7 cellular contexts compared by ENCODE assay signal in genomic region chr17:27577884-27578717, GRCh38. TPM values are rescaled to one million over a fixed set of nuclear protein-coding genes. Genes with fewer than 3 reads are reported as not detected.
DNase-seq lines count a peak whose midpoint lies in the region; ATAC-seq and TF ChIP-seq lines count a peak whose summit lies in the region.

No MANE protein-coding gene starts in this region.

- H3F3A ChIP-seq in GM23338 (replicated peaks; ENCODE audit: low read depth), result no peaks in the 10 kb centered on the region

- DNase-seq in GM23338 (ENCODE audit: low spot score) (no peak), right cardiac atrium (peak; percentile 66 to 77 (median 69)), prostate gland (ENCODE audit: low spot score) (no peak), HAP-1 (ENCODE audit: low spot score in 2 of 2) (no peak)
- no peak for DNase-seq in activated CD8-positive, alpha-beta T cell treated with anti-CD3 and anti-CD28 coated beads, Interleukin-2, amount 10 ng/mL, durations not matched to agents 7 days and 5 days
- DNase-seq in stimulated activated naive CD8-positive, alpha-beta T cell treated with anti-CD3 and anti-CD28 coated beads, Interleukin-15, amount 100 ng/mL, for 72 hours, result no peak
- no peak for DNase-seq in activated effector memory CD4-positive, alpha-beta T cell treated with Interleukin-2 at 50 U/mL for 16 hours

- POLR2A ChIA-PET in activated CD8-positive, alpha-beta T cell treated with anti-CD3 and anti-CD28 coated beads, Interleukin-2, amount 10 ng/mL, durations not matched to agents 7 days and 5 days (lab: Charles Lee), result interaction anchor here (0.7 to 3.4 kb wide), 8 partner anchors 14 to 283 kb away, joined by 3 to 14 read pairs (median 3); partner anchors contain the start of gene WSB1

- H3K9me3 ChIP-seq in right cardiac atrium (ENCODE audit: control insufficient read depth, low read length) (no peaks in the 10 kb centered on the region), prostate gland (no peaks in the 10 kb centered on the region), HAP-1 (no peaks in the 10 kb centered on the region)

- in situ Hi-C loops in HAP-1 (cut with MboI; ENCODE audit: low sequenced_read_pairs), result loop anchor here (10.0 kb wide), 1 partner anchor 57 kb away; the partner anchor contains the start of gene LGALS9

- TF ChIP-seq CTCF in GM23338 (conservative IDR thresholded peaks at IDR 0.05; ENCODE audit: low read depth in 2 of 2) (no peak), prostate gland (IDR thresholded peaks at IDR 0.05) (no peak)

- CTCF ChIA-PET in activated CD8-positive, alpha-beta T cell treated with anti-CD3 and anti-CD28 coated beads, Interleukin-2, amount 10 ng/mL, durations not matched to agents 7 days and 5 days (lab: Charles Lee), result interaction anchor here (0.9 to 9.7 kb wide), 12 partner anchors 11 to 223 kb away, joined by 3 to 78 read pairs (median 4); no protein-coding TSS in a partner anchor

- H3K4me2 ChIP-seq in GM23338, result no peak overlapping the region

- no peaks in the 10 kb centered on the region for H4K20me1 ChIP-seq in GM23338 (replicated peaks; ENCODE audit: insufficient read depth)

- peaks cover 5% of the 10 kb centered on the region for H3K27me3 Mint-ChIP-seq in GM23338 (ENCODE audit: insufficient read depth, low read depth, poor library complexity)
- H3K27me3 Mint-ChIP-seq in activated CD8-positive, alpha-beta T cell treated with anti-CD3 and anti-CD28 coated beads, Interleukin-2, amount 10 ng/mL, durations not matched to agents 7 days and 5 days (ENCODE audit: low read depth), result no peaks in the 10 kb centered on the region
- no peaks in the 10 kb centered on the region for H3K27me3 Mint-ChIP-seq in stimulated activated naive CD8-positive, alpha-beta T cell treated with anti-CD3 and anti-CD28 coated beads, Interleukin-15, amount 100 ng/mL, for 72 hours

- no peak for TF ChIP-seq POLR2A in prostate gland (IDR thresholded peaks at IDR 0.05)

- H3K9me2 ChIP-seq in GM23338 (ENCODE audit: insufficient read depth), result peaks cover 13% of the 10 kb centered on the region

- intact Hi-C loops in right cardiac atrium (cut with DNase I) (loop anchor here in 1 of 4 donors (5.0 kb wide), 1 partner anchor 116 kb away; no protein-coding TSS in a partner anchor), prostate gland (cut with DNase I) (no loop called here)

- H3K79me2 ChIP-seq in GM23338 (replicated peaks; ENCODE audit: insufficient read depth), result peaks cover 21% of the 10 kb centered on the region

- H3K4me1 Mint-ChIP-seq in GM23338, result peaks cover 46% of the 10 kb centered on the region
- peaks cover 85% of the 10 kb centered on the region for H3K4me1 Mint-ChIP-seq in activated CD8-positive, alpha-beta T cell treated with anti-CD3 and anti-CD28 coated beads, Interleukin-2, amount 10 ng/mL, durations not matched to agents 7 days and 5 days (ENCODE audit: low read depth)
- H3K4me1 Mint-ChIP-seq in stimulated activated naive CD8-positive, alpha-beta T cell treated with anti-CD3 and anti-CD28 coated beads, Interleukin-15, amount 100 ng/mL, for 72 hours, result peaks cover 91% of the 10 kb centered on the region

- WGBS in right cardiac atrium, result 38% methylated on average over 10 of the region's 10 CpGs
- WGBS in prostate gland, result 62% methylated on average over 10 of the region's 10 CpGs

- no peak overlapping the region for H3K4me3 Mint-ChIP-seq in GM23338
- no peak overlapping the region for H3K4me3 Mint-ChIP-seq in activated CD8-positive, alpha-beta T cell treated with anti-CD3 and anti-CD28 coated beads, Interleukin-2, amount 10 ng/mL, durations not matched to agents 7 days and 5 days
- peak overlapping the region; percentile 73 to 77 for H3K4me3 Mint-ChIP-seq in stimulated activated naive CD8-positive, alpha-beta T cell treated with anti-CD3 and anti-CD28 coated beads, Interleukin-15, amount 100 ng/mL, for 72 hours

- no peak overlapping the region for H2AFZ ChIP-seq in GM23338

- H3K36me3 ChIP-seq in GM23338 (ENCODE audit: insufficient read depth) (no peaks in the 10 kb centered on the region), prostate gland (no peaks in the 10 kb centered on the region), HAP-1 (replicated peaks) (no peaks in the 10 kb centered on the region)

- H3K4me3 ChIP-seq in GM23338 (no peak overlapping the region), right cardiac atrium (ENCODE audit: low read length) (no peak overlapping the region), prostate gland (no peak overlapping the region), HAP-1 (no peak overlapping the region)

- H3K27ac Mint-ChIP-seq in GM23338, result peak overlapping the region; percentile 72
- H3K27ac Mint-ChIP-seq in activated CD8-positive, alpha-beta T cell treated with anti-CD3 and anti-CD28 coated beads, Interleukin-2, amount 10 ng/mL, durations not matched to agents 7 days and 5 days, result peak overlapping the region; percentile 86
- peak overlapping the region; percentile 86 to 94 for H3K27ac Mint-ChIP-seq in stimulated activated naive CD8-positive, alpha-beta T cell treated with anti-CD3 and anti-CD28 coated beads, Interleukin-15, amount 100 ng/mL, for 72 hours

- no peaks in the 10 kb centered on the region; the same call in 1 of the 3 replicates for H3K36me3 Mint-ChIP-seq in GM23338 (ENCODE audit: low read depth)
- peaks cover 25% of the 10 kb centered on the region for H3K36me3 Mint-ChIP-seq in activated CD8-positive, alpha-beta T cell treated with anti-CD3 and anti-CD28 coated beads, Interleukin-2, amount 10 ng/mL, durations not matched to agents 7 days and 5 days (ENCODE audit: low read depth)

- H3K4me1 ChIP-seq in GM23338 (ENCODE audit: insufficient read depth), result peaks cover 36% of the 10 kb centered on the region
- H3K4me1 ChIP-seq in right cardiac atrium (ENCODE audit: control insufficient read depth, insufficient read depth, low read length), result peaks cover 19% of the 10 kb centered on the region
- H3K4me1 ChIP-seq in prostate gland (replicated peaks), result no peaks in the 10 kb centered on the region
- peaks cover 26% of the 10 kb centered on the region for H3K4me1 ChIP-seq in HAP-1

- H3K9me3 Mint-ChIP-seq in GM23338, result no peaks in the 10 kb centered on the region; the same call in 2 of the 3 replicates
- H3K9me3 Mint-ChIP-seq in activated CD8-positive, alpha-beta T cell treated with anti-CD3 and anti-CD28 coated beads, Interleukin-2, amount 10 ng/mL, durations not matched to agents 7 days and 5 days (ENCODE audit: insufficient read depth), result no peaks in the 10 kb centered on the region
- no peaks in the 10 kb centered on the region for H3K9me3 Mint-ChIP-seq in stimulated activated naive CD8-positive, alpha-beta T cell treated with anti-CD3 and anti-CD28 coated beads, Interleukin-15, amount 100 ng/mL, for 72 hours

- H3K27ac ChIP-seq in GM23338 (ENCODE audit: low read depth) (no peak overlapping the region), right cardiac atrium (ENCODE audit: low read length) (peak overlapping the region; percentile 14), prostate gland (no peak overlapping the region)

- no peak for ATAC-seq in GM23338
- no peak for ATAC-seq in activated CD8-positive, alpha-beta T cell treated with anti-CD3 and anti-CD28 coated beads, Interleukin-2, amount 10 ng/mL, durations not matched to agents 7 days and 5 days
- ATAC-seq in right cardiac atrium, result peak; percentile 81 to 87
- peak; percentile 1 for ATAC-seq in stimulated activated naive CD8-positive, alpha-beta T cell treated with anti-CD3 and anti-CD28 coated beads, Interleukin-15, amount 100 ng/mL, for 72 hours

- no peaks in the 10 kb centered on the region for H3K27me3 ChIP-seq in GM23338 (ENCODE audit: insufficient read depth)
- H3K27me3 ChIP-seq in right cardiac atrium (ENCODE audit: control insufficient read depth, insufficient read depth), result no peaks in the 10 kb centered on the region
- H3K27me3 ChIP-seq in prostate gland (replicated peaks; ENCODE audit: insufficient read depth), result no peaks in the 10 kb centered on the region
- H3K27me3 ChIP-seq in HAP-1 (ENCODE audit: low read depth), result no peaks in the 10 kb centered on the region

TF ChIP-seq in GM23338, 12 proteins besides CTCF, POLR2A, EP300 and RAD21:
- TF ChIP-seq ZNF331 (CRISPR knock-in tag; IDR thresholded peaks at IDR 0.05; ENCODE audit: low read depth) (no peak), EZH2 (IDR thresholded peaks at IDR 0.05; ENCODE audit: low read depth, unreplicated experiment) (no peak), CREB1 (CRISPR knock-in tag; IDR thresholded peaks at IDR 0.05; ENCODE audit: low read depth) (no peak), POLR2AphosphoS5 (IDR thresholded peaks at IDR 0.05; ENCODE audit: low read depth) (no peak)

RNA-seq across cellular contexts. Expression of gene LGALS9, which starts 52.9 kb away (rescaled TPM):
- 0.73 and 1.6 TPM in 2 replicates for total RNA-seq in GM23338 (2014; rRNA removed; shearing (Covaris generic))
- 0.48 and 1.8 TPM in 2 replicates for polyA plus RNA-seq in GM23338 (2016; fragmentation: Nextera tagmentation; extraction: Ambion mirVana)
- total RNA-seq in activated CD8-positive, alpha-beta T cell treated with anti-CD3 and anti-CD28 coated beads, Interleukin-2, amount 10 ng/mL, durations not matched to agents 7 days and 5 days, result 100 to 1,000 TPM; 160 to 173 TPM
- 10 to 100 TPM in 3 of 4 donors, 1 to 10 TPM in 1; 8.9 to 30.5 (median 22.9) TPM for total RNA-seq in right cardiac atrium
- 13.8 TPM for polyA plus RNA-seq in right cardiac atrium
- total RNA-seq in prostate gland, result 10 to 100 TPM in 1 of 2 donors, 1 to 10 TPM in 1; 7.2 to 16.7 TPM

Comparison
In these comparisons a context has a peak if more than half of its experiments do, and no peak if none do; other contexts are left out.
1. ATAC-seq: peak in right cardiac atrium (2 of 2) and stimulated activated naive CD8-positive, alpha-beta T cell treated with anti-CD3 and anti-CD28 coated beads, Interleukin-15, amount 100 ng/mL, for 72 hours (single experiment); none in GM23338 (single experiment) and activated CD8-positive, alpha-beta T cell treated with anti-CD3 and anti-CD28 coated beads, Interleukin-2, amount 10 ng/mL, durations not matched to agents 7 days and 5 days (single experiment).
2. DNase-seq: peak in right cardiac atrium (3 of 3); none in GM23338 (single experiment), activated CD8-positive, alpha-beta T cell treated with anti-CD3 and anti-CD28 coated beads, Interleukin-2, amount 10 ng/mL, durations not matched to agents 7 days and 5 days (single experiment), stimulated activated naive CD8-positive, alpha-beta T cell treated with anti-CD3 and anti-CD28 coated beads, Interleukin-15, amount 100 ng/mL, for 72 hours (0 of 2), activated effector memory CD4-positive, alpha-beta T cell treated with Interleukin-2 at 50 U/mL for 16 hours (single experiment), prostate gland (single experiment) and HAP-1 (0 of 2).
3. H3K4me3 Mint-ChIP-seq: peak in stimulated activated naive CD8-positive, alpha-beta T cell treated with anti-CD3 and anti-CD28 coated beads, Interleukin-15, amount 100 ng/mL, for 72 hours (2 of 2); none in GM23338 (single experiment) and activated CD8-positive, alpha-beta T cell treated with anti-CD3 and anti-CD28 coated beads, Interleukin-2, amount 10 ng/mL, durations not matched to agents 7 days and 5 days (single experiment).
4. RNA of gene LGALS9, which starts 52.9 kb away (total RNA-seq): 160 to 173 TPM in activated CD8-positive, alpha-beta T cell treated with anti-CD3 and anti-CD28 coated beads, Interleukin-2, amount 10 ng/mL, durations not matched to agents 7 days and 5 days; 8.9 to 30.5 TPM in right cardiac atrium, 7.2 to 16.7 TPM in prostate gland and 0.73 to 1.6 TPM in GM23338; every median in the first group is over 4 times any median in the second.
5. Peak in every context shown above with its lines, with median percentiles within 50 percentile points of each other: H3K27ac Mint-ChIP-seq.